ENCODE assay signal across 8 cellular contexts in genomic region chr14:54567634-54568561, GRCh38. TPM values are rescaled to one million over a fixed set of nuclear protein-coding genes. Genes with fewer than 3 reads are reported as not detected.
DNase-seq lines count a peak whose midpoint lies in the region; ATAC-seq and TF ChIP-seq lines count a peak whose summit lies in the region.

No MANE protein-coding gene starts in this region.

- WGBS in lower leg skin, 2 donors = 0 to 1% methylated on average over 43 to 53 of the region's 70 CpGs

- no peak for DNase-seq in LNCaP clone FGC (ENCODE audit: low read depth)
- DNase-seq in activated CD4-positive, alpha-beta T cell treated with anti-CD3 and anti-CD28 coated beads, Interleukin-2, amount 50 U/mL, for 4 hours = peak; percentile 35 to 44
- peak; percentile 81 for DNase-seq in ecto neural progenitor cell (ENCODE audit: low spot score)
- DNase-seq in lower leg skin (ENCODE audit: low spot score in 2 of 2) = peak; percentile 29 to 91
- DNase-seq in stimulated activated CD8-positive, alpha-beta memory T cell treated with anti-CD3 and anti-CD28 coated beads, Interleukin-15, amount 100 ng/mL, for 24 hours (ENCODE audit: low read depth) = peak; percentile 2
- no peak for DNase-seq in SHP77 treated with DMSO at 0.1 percent for 48 hours (lab: John Stamatoyannopoulos, UW)

- peak overlapping the region; percentile 72 for H3K4me3 ChIP-seq in GM08714 (ENCODE audit: low read length)
- peak overlapping the region; percentile 49 for H3K4me3 ChIP-seq in LNCaP clone FGC (ENCODE audit: low read depth, low read length)
- peak overlapping the region; percentile 53 for H3K4me3 ChIP-seq in lower leg skin (ENCODE audit: low read depth, poor library complexity, severe bottlenecking)

- no peak for TF ChIP-seq POLR2A in lower leg skin (IDR thresholded peaks at IDR 0.05)

- intact Hi-C loops in lower leg skin (cut with DNase I; ENCODE audit: low total_unique reads) = loop anchor here (10.0 kb wide), 1 partner anchor 127 kb away; no protein-coding TSS in a partner anchor

- no peak for TF ChIP-seq CTCF in LNCaP clone FGC (IDR thresholded peaks at IDR 0.05; ENCODE audit: control insufficient read depth, extremely low read depth, insufficient read depth)
- TF ChIP-seq CTCF in lower leg skin (IDR thresholded peaks at IDR 0.05) = no peak

- no peak for ATAC-seq in GM18498 (IDR thresholded peaks at IDR 0.05; ENCODE audit: unreplicated experiment)

RNA-seq across cellular contexts. Expression of gene SAMD4A, which starts 1.0 kb away (rescaled TPM):
- 10 to 100 TPM in 3 of 4 donors, 1 to 10 TPM in 1; 7.9 to 18.7 (median 14.4) TPM for total RNA-seq in lower leg skin

RNA-seq across cellular contexts. Expression of gene CGRRF1, which starts 58.2 kb away (rescaled TPM):
- total RNA-seq in lower leg skin = 10 to 100 TPM in 2 of 4 donors, 1 to 10 TPM in 2; 5.7 to 14.0 (median 10.2) TPM

Comparison
In these comparisons a context has a peak if more than half of its experiments do, and no peak if none do; other contexts are left out.
1. DNase-seq: peak in activated CD4-positive, alpha-beta T cell treated with anti-CD3 and anti-CD28 coated beads, Interleukin-2, amount 50 U/mL, for 4 hours (2 of 2), ecto neural progenitor cell (single experiment), lower leg skin (2 of 2) and stimulated activated CD8-positive, alpha-beta memory T cell treated with anti-CD3 and anti-CD28 coated beads, Interleukin-15, amount 100 ng/mL, for 24 hours (single experiment); none in LNCaP clone FGC (single experiment) and SHP77 treated with DMSO at 0.1 percent for 48 hours (single experiment).
2. Peak in every context shown above with its lines, with median percentiles within 50 percentile points of each other: H3K4me3 ChIP-seq.